ENCODE assay signal across 12 cellular contexts in genomic region chr1:170145691-170146676, GRCh38. TPM values are rescaled to one million over a fixed set of nuclear protein-coding genes. Genes with fewer than 3 reads are reported as not detected.
A peak's percentile ranks its signal among the peaks of the same experiment; 100 is the strongest.
DNase-seq lines count a peak whose midpoint lies in the region; ATAC-seq, FAIRE-seq and TF ChIP-seq lines count a peak whose summit lies in the region.
"Had no signal": no experiment of that assay in that cellular context is flagged by ENCODE, and none has a peak within 500 bp of the region (broad histone marks: within the 10 kb centered on the region; RNA-seq: fewer than 3 reads in every experiment).

Gene NTMT2, plus strand, starts transcription at chr1:170145959. Its CDS starts 149 bp downstream, at chr1:170146108.

- no peak within 1 kb of the TSS for H2BK20ac ChIP-seq in H9 (ENCODE audit: low read depth, low read length, poor library complexity, severe bottlenecking)

- H3T11ph ChIP-seq in H9 (ENCODE audit: low read length) = no peak within 1 kb of the TSS

- H2AFZ ChIP-seq in H9 (ENCODE audit: low read length) (no peak within 1 kb of the TSS), GM12878 (ENCODE audit: control insufficient read depth, low read depth, low read length) (no peak within 1 kb of the TSS)

- no peak within 1 kb of the TSS for H2BK15ac ChIP-seq in H9 (ENCODE audit: low read depth, low read length)

- SMC1A ChIA-PET in GM12878 (lab: Charles Lee; ENCODE audit: uncharacterized antibody, unreplicated experiment) = interaction anchor here (1.0 to 2.6 kb wide), 8 partner anchors 11 to 75 kb away, joined by 3 to 9 read pairs (median 4); no protein-coding TSS in a partner anchor

- POLR2A ChIA-PET in GM12878 (lab: Charles Lee) = interaction anchor here (1.1 to 1.6 kb wide), 3 partner anchors 19 to 75 kb away, joined by 3 to 5 read pairs (median 4); no protein-coding TSS in a partner anchor

- no peak within 1 kb of the TSS for H4K5ac ChIP-seq in H9 (ENCODE audit: insufficient read length, low read depth, low read length)

- H3K79me1 ChIP-seq in H9 (ENCODE audit: insufficient read depth, low read depth, low read length, poor library complexity, severe bottlenecking) = no peaks in the 10 kb centered on the region

- no peak within 1 kb of the TSS for H2BK12ac ChIP-seq in H9 (ENCODE audit: insufficient read length, low read depth, low read length)

- intact Hi-C loops in GM12878 (cut with micrococcal nuclease; ENCODE audit: unreplicated experiment) (no loop called here), colonic mucosa (cut with DNase I) (no loop called here)

- no peaks in the 10 kb centered on the region for H3K36me3 Mint-ChIP-seq in H9 (ENCODE audit: insufficient read depth in 1 of 3, low read depth in 3 of 3)
- H3K36me3 Mint-ChIP-seq in chondrocyte (ENCODE audit: low read depth) = no peaks in the 10 kb centered on the region

- no peaks in the 10 kb centered on the region for H4K20me1 ChIP-seq in H9 (ENCODE audit: control insufficient read depth, insufficient read depth, insufficient read length)
- H4K20me1 ChIP-seq in GM12878 (ENCODE audit: control insufficient read depth, insufficient read depth) = no peaks in the 10 kb centered on the region

- TF ChIP-seq RAD21 in GM12878 (IDR thresholded peaks at IDR 0.05; ENCODE audit: insufficient read depth, low read depth, low read length) = no peak

- FAIRE-seq in GM12878 (lab: Jason Lieb, UNC) = no peak
- FAIRE-seq: K562 had no signal

- TF ChIP-seq CTCF in H9 (conservative IDR thresholded peaks at IDR 0.05) = no peak
- no peak for TF ChIP-seq CTCF in GM12878 (IDR thresholded peaks at IDR 0.05 in 2 of 3, conservative IDR thresholded peaks at IDR 0.05 in 1 of 3; ENCODE audit: control insufficient read depth in 2 of 3, extremely low read depth in 1 of 3, insufficient read depth in 1 of 3, low read depth in 3 of 3, low read length in 3 of 3)
- no peak for TF ChIP-seq CTCF in chondrocyte (IDR thresholded peaks at IDR 0.05)
- no peak for TF ChIP-seq CTCF in colonic mucosa (IDR thresholded peaks at IDR 0.05)

- in situ Hi-C loops in GM12878 (cut with MboI) = no loop called here

- no peak within 1 kb of the TSS for H3K14ac ChIP-seq in H9 (ENCODE audit: insufficient read depth, low read length)

- no peak within 1 kb of the TSS for H4K8ac ChIP-seq in H9 (replicated peaks; ENCODE audit: insufficient read length, low read depth, low read length)

- no peak within 1 kb of the TSS for H3K18ac ChIP-seq in H9 (ENCODE audit: insufficient read length, low read depth, low read length)

- H3K79me2 ChIP-seq in H9 (ENCODE audit: insufficient read depth, low read length) (no peaks in the 10 kb centered on the region), GM12878 (ENCODE audit: control insufficient read depth, insufficient read depth, low read length) (no peaks in the 10 kb centered on the region)

- RAD21 ChIA-PET in GM12878 (lab: Charles Lee; ENCODE audit: unreplicated experiment) = interaction anchor here (1.0 to 2.6 kb wide), 4 partner anchors 10 to 72 kb away, joined by 3 to 10 read pairs (median 3); partner anchors contain the start of gene KIFAP3

- H3K23me2 ChIP-seq in H9 (ENCODE audit: insufficient read length, low read depth, low read length, poor library complexity, severe bottlenecking) = no peaks in the 10 kb centered on the region

- TF ChIP-seq EP300 in GM12878 (IDR thresholded peaks at IDR 0.05; ENCODE audit: borderline replicate concordance in 1 of 2, control insufficient read depth in 1 of 2, low read depth in 2 of 2, low read length in 2 of 2) = no peak

- peak; percentile 65 for ATAC-seq in GM12878
- ATAC-seq: K562 had no signal

- no peak within 1 kb of the TSS for H3K56ac ChIP-seq in H9 (ENCODE audit: insufficient read length, low read depth, low read length)

- no peak within 1 kb of the TSS for H3K27ac ChIP-seq in H9 (ENCODE audit: insufficient read length, low read depth, low read length)
- H3K27ac ChIP-seq in GM12878 (ENCODE audit: control insufficient read depth, insufficient read depth) = no peak within 1 kb of the TSS
- peak within 1 kb of the TSS; percentile 88 for H3K27ac ChIP-seq in mesodermal cell (ENCODE audit: low read depth, low read length, severe bottlenecking)
- no peak within 1 kb of the TSS for H3K27ac ChIP-seq in colonic mucosa

- peak within 1 kb of the TSS in 1 of 2 experiments; percentile 53; a peak in 3 of 5 replicates for H3K4me3 Mint-ChIP-seq in H9
- H3K4me3 Mint-ChIP-seq in chondrocyte (ENCODE audit: unreplicated experiment) = no peak within 1 kb of the TSS

- H3K4me2 ChIP-seq in H9 (ENCODE audit: insufficient read depth, insufficient read length, low read length) (peak within 1 kb of the TSS; percentile 16), GM12878 (ENCODE audit: control insufficient read depth, insufficient read depth) (no peak within 1 kb of the TSS)

- WGBS in H9 (ENCODE audit: extremely low coverage, insufficient read length, low lambda C conversion rate) = no CpG with 5 or more reads among the region's 8 CpGs
- WGBS in GM12878 (ENCODE audit: insufficient coverage, insufficient replicate concordance, low lambda C conversion rate, missing lambda C conversion rate) = 44% methylated on average over 8 of the region's 8 CpGs
- WGBS in mesodermal cell (ENCODE audit: insufficient coverage in 2 of 2), 2 experiments = 0% methylated on average over 4 to 5 of the region's 8 CpGs

- no peak within 1 kb of the TSS for H2BK120ac ChIP-seq in H9 (ENCODE audit: low read depth, low read length, poor library complexity, severe bottlenecking)

- BruUV-seq in GM12878 (replicated peaks; lab: Mats Ljungman, UMichigan) = no TSS peak

- DNase-seq in H9 = peak; percentile 78
- DNase-seq in NCI-H1930 (lab: John Stamatoyannopoulos, UW) = peak; percentile 80 to 90
- DNase-seq in GM12878 (ENCODE audit: low read depth, low spot score) = no peak
- no peak for DNase-seq in chondrocyte (ENCODE audit: low spot score)
- DNase-seq in HUDEP-2 (lab: John Stamatoyannopoulos, UW; ENCODE audit: unreplicated experiment in 76 of 76) = no peak
- DNase-seq in nucleus accumbens (lab: John Stamatoyannopoulos, UW) = no peak
- DNase-seq in colonic mucosa = no peak
- DNase-seq: activated CD4-positive, alpha-beta T cell treated with anti-CD3 and anti-CD28 coated beads, Interleukin-2, amount 50 U/mL, for 48 hours; stimulated activated CD4-positive, alpha-beta T cell treated with anti-CD3 and anti-CD28 coated beads, Interleukin-4, amount 100 ng/mL, for 4 hours had no signal

- no peak within 1 kb of the TSS for H3K4ac ChIP-seq in H9 (ENCODE audit: low read depth, low read length)

- no peak for TF ChIP-seq POLR2A in GM12878 (IDR thresholded peaks at IDR 0.05; ENCODE audit: low read depth, low read length)

- H3K36me3 ChIP-seq in GM12878 (ENCODE audit: control insufficient read depth in 2 of 2, insufficient read depth in 2 of 2, low read length in 1 of 2) (no peaks in the 10 kb centered on the region), mesodermal cell (ENCODE audit: control insufficient read depth, insufficient read depth, low read length) (no peaks in the 10 kb centered on the region), colonic mucosa (no peaks in the 10 kb centered on the region)

- no peak within 1 kb of the TSS for H2BK5ac ChIP-seq in H9 (ENCODE audit: insufficient read length, low read length)

- H3K9ac ChIP-seq in H9 (ENCODE audit: extremely low read depth, insufficient read length, low read length) (no peak within 1 kb of the TSS), GM12878 (ENCODE audit: control insufficient read depth, insufficient read depth, low read length) (no peak within 1 kb of the TSS), colonic mucosa (ENCODE audit: low read depth in 2 of 2, low read length in 2 of 2) (no peak within 1 kb of the TSS)

- H3K4me1 ChIP-seq in H9 (ENCODE audit: insufficient read depth, low read length) (peaks cover 3% of the 10 kb centered on the region; the same call in 1 of the 2 replicates), GM12878 (ENCODE audit: control insufficient read depth, insufficient read depth, low read length) (no peaks in the 10 kb centered on the region), mesodermal cell (ENCODE audit: control insufficient read depth, insufficient read depth, low read length, poor library complexity, severe bottlenecking) (peaks cover 24% of the 10 kb centered on the region), colonic mucosa (no peaks in the 10 kb centered on the region)

- no peaks in the 10 kb centered on the region for H3K9me3 ChIP-seq in H9 (ENCODE audit: control insufficient read depth, low read depth, low read length)
- no peaks in the 10 kb centered on the region for H3K9me3 ChIP-seq in GM12878 (replicated peaks; ENCODE audit: control insufficient read depth, insufficient read depth, low read length)
- peaks cover 13% of the 10 kb centered on the region for H3K9me3 ChIP-seq in mesodermal cell (ENCODE audit: control insufficient read depth, low read length)
- H3K9me3 ChIP-seq in colonic mucosa = no peaks in the 10 kb centered on the region

- H3K4me1 Mint-ChIP-seq in H9 = peaks cover 18 to 20% of the 10 kb centered on the region in 2 experiments
- H3K4me1 Mint-ChIP-seq in chondrocyte (ENCODE audit: low read depth) = peaks cover 17% of the 10 kb centered on the region

- no peak within 1 kb of the TSS for H3K23ac ChIP-seq in H9 (ENCODE audit: insufficient read length, low read depth, low read length)

- CTCF ChIA-PET in GM12878 (lab: Yijun Ruan, JAX) = no interaction called here

- no peak within 1 kb of the TSS for H3K27ac Mint-ChIP-seq in H9
- H3K27ac Mint-ChIP-seq in chondrocyte (ENCODE audit: unreplicated experiment) = no peak within 1 kb of the TSS

- peaks cover 3% of the 10 kb centered on the region; the same call in 1 of the 2 replicates for H3K27me3 ChIP-seq in H9 (ENCODE audit: insufficient read depth, low read length)
- H3K27me3 ChIP-seq in GM12878 (replicated peaks in 1 of 2; ENCODE audit: control insufficient read depth in 2 of 2, insufficient read depth in 2 of 2, low read length in 1 of 2) = no peaks in the 10 kb centered on the region
- H3K27me3 ChIP-seq in colonic mucosa = no peaks in the 10 kb centered on the region

- H3K27me3 Mint-ChIP-seq in H9 (ENCODE audit: low read depth) (peaks cover 78% of the 10 kb centered on the region), chondrocyte (ENCODE audit: low read depth) (no peaks in the 10 kb centered on the region)

- H3K9me3 Mint-ChIP-seq in H9 = peaks cover 0 to 11% of the 10 kb centered on the region in 2 experiments; a peak in 3 of 5 replicates
- H3K9me3 Mint-ChIP-seq in chondrocyte (ENCODE audit: low read depth) = peaks cover 10% of the 10 kb centered on the region

- no peak within 1 kb of the TSS for H4K91ac ChIP-seq in H9 (ENCODE audit: insufficient read length, low read depth, low read length)

- no peak within 1 kb of the TSS for H2AK5ac ChIP-seq in H9 (ENCODE audit: insufficient read length, low read length)

- H3K4me3 ChIP-seq in GM12878 = no peak within 1 kb of the TSS
- no peak within 1 kb of the TSS for H3K4me3 ChIP-seq in mesodermal cell (ENCODE audit: extremely low read depth, insufficient read depth, low read length, poor library complexity, severe bottlenecking)
- H3K4me3 ChIP-seq in colonic mucosa = no peak within 1 kb of the TSS
- H3K4me3 ChIP-seq: K562 had no signal

RNA-seq across cellular contexts. Expression of gene NTMT2, which starts in this region (rescaled TPM):
- total RNA-seq in H9 (2021) (0.28 TPM in 1 of 2 replicates, not detected in the other), GM12878 (2014; rRNA removed) (not detected in 2 replicates), GM12878 (2014; rRNA removed; fragmentation: Illumina TruSeq; extraction: Trizol) (not detected in 2 replicates), GM12878 (2021) (not detected in 2 replicates), chondrocyte (not detected in 3 replicates), colonic mucosa (not detected)
- not detected in 2 replicates for total RNA-seq in GM12878 (2013; cell fraction: nucleolus; rRNA removed)
- not detected for polyA plus RNA-seq in GM12878 (2011; ENCODE audit: low read depth)
- polyA plus RNA-seq in GM12878 (2011; rRNA removed) (not detected in 2 replicates), GM12878 (2014; fragmentation: Illumina TruSeq; extraction: Trizol) (not detected in 2 replicates), GM12878 (2014; fragmentation: Nextera tagmentation; extraction: Ambion mirVana) (not detected), GM12878 (2014; rRNA removed) (not detected in 2 replicates), GM12878 (2016; fragmentation: Nextera tagmentation; extraction: Ambion mirVana) (not detected)
- not detected in 2 replicates for polyA plus RNA-seq in GM12878 (2011; cell fraction: cytosol; rRNA removed)
- not detected in 2 replicates for polyA plus RNA-seq in GM12878 (2011; cell fraction: nucleus; rRNA removed)
- not detected in 2 replicates for polyA plus RNA-seq in GM12878 (2012)
- not detected in 2 replicates for polyA minus RNA-seq in GM12878 (2011; rRNA and poly(A)+ RNA removed)
- polyA minus RNA-seq in GM12878 (2011; cell fraction: cytosol; rRNA and poly(A)+ RNA removed) = not detected in 2 replicates
- not detected in 2 replicates for polyA minus RNA-seq in GM12878 (2011; cell fraction: nucleus; rRNA and poly(A)+ RNA removed)
- polyA plus RNA-seq in mesodermal cell (2013, experiment 1 of 2) = not detected
- polyA plus RNA-seq in mesodermal cell (2013, experiment 2 of 2) = not detected
- total RNA-seq: K562 had no signal
- polyA plus RNA-seq: K562, urinary bladder had no signal

Comparison
In these comparisons a context has a peak if more than half of its experiments do, and no peak if none do; other contexts are left out.
1. Peak in DNase-seq and H3K4me2 ChIP-seq in H9; RNA of the gene not detected or under 1 TPM.
2. Peak in ATAC-seq in GM12878; RNA of the gene not detected or under 1 TPM.
3. DNase-seq: peak in NCI-H1930 (2 of 2); none in GM12878 (single experiment), chondrocyte (single experiment), HUDEP-2 (0 of 76), nucleus accumbens (0 of 56) and colonic mucosa (single experiment).